Comparison of ENCODE assay signal across 14 cellular contexts in genomic region chr2:98157557-98157956, GRCh38.
DNase-seq lines count a peak whose midpoint lies in the region; ATAC-seq and TF ChIP-seq lines count a peak whose summit lies in the region.
"Had no signal": no experiment of that assay in that cellular context is flagged by ENCODE, and none has a peak within 500 bp of the region (broad histone marks: within the 10 kb centered on the region; RNA-seq: fewer than 3 reads in every experiment).

No MANE protein-coding gene starts in this region.

- in situ Hi-C loops in SK-MEL-5 (cut with HindIII; ENCODE audit: low pct_unique_long_range_greater_than_20kb, low sequenced_read_pairs), result no loop called here

- peak; percentile 25; the same call in 1 of the 2 replicates for TF ChIP-seq CTCF in GM12874 (IDR thresholded peaks at IDR 0.05; ENCODE audit: insufficient read depth, low read depth, low read length)

- no peak for ATAC-seq in HG03457 (IDR thresholded peaks at IDR 0.05; ENCODE audit: unreplicated experiment)
- no peak for ATAC-seq in GM21825 (IDR thresholded peaks at IDR 0.05; ENCODE audit: unreplicated experiment)

- DNase-seq in ELR (ENCODE audit: low read depth) (peak; percentile 8), SK-MEL-5 (ENCODE audit: low read depth, low spot score) (peak; percentile 7), iPS-NIHi7 (ENCODE audit: extremely low spot score) (peak; percentile 71), medulla oblongata (ENCODE audit: extremely low spot score) (no peak)
- no peak for DNase-seq in stimulated activated CD4-positive, alpha-beta T cell treated with anti-CD3 and anti-CD28 coated beads, Interleukin-4, amount 100 ng/mL, for 1 hour
- DNase-seq: activated CD4-positive, alpha-beta T cell treated with anti-CD3 and anti-CD28 coated beads, Interleukin-2, amount 50 U/mL, for 4 hours; C1 segment of cervical spinal cord; DND-41; foreskin fibroblast; MM.1S; stimulated activated CD4-positive, alpha-beta T cell treated with anti-CD3 and anti-CD28 coated beads, Interleukin-15, amount 100 ng/mL, for 24 hours had no signal

Comparison
In these comparisons a context has a peak if more than half of its experiments do, and no peak if none do; other contexts are left out.
1. DNase-seq: peak in ELR (single experiment), SK-MEL-5 (single experiment) and iPS-NIHi7 (single experiment); none in stimulated activated CD4-positive, alpha-beta T cell treated with anti-CD3 and anti-CD28 coated beads, Interleukin-4, amount 100 ng/mL, for 1 hour (single experiment) and medulla oblongata (single experiment).